In genomic region chr11:15093432-15093831, GRCh38 we compare ENCODE assay signal across 17 cellular contexts. TPM values are rescaled to one million over a fixed set of nuclear protein-coding genes. Genes with fewer than 3 reads are reported as not detected.
A peak's percentile ranks its signal among the peaks of the same experiment; 100 is the strongest.
DNase-seq lines count a peak whose midpoint lies in the region; ATAC-seq and TF ChIP-seq lines count a peak whose summit lies in the region.
"Had no signal": no experiment of that assay in that cellular context is flagged by ENCODE, and none has a peak within 500 bp of the region (broad histone marks: within the 10 kb centered on the region; RNA-seq: fewer than 3 reads in every experiment).

No MANE protein-coding gene starts in this region.

- no peaks in the 10 kb centered on the region for H3K36me3 ChIP-seq in GM23338 (ENCODE audit: insufficient read depth)
- H3K36me3 ChIP-seq: HAP-1 had no signal

- no peak overlapping the region for H3K27ac ChIP-seq in GM23338 (ENCODE audit: low read depth)
- H3K27ac ChIP-seq: coronary artery, KMS-11 had no signal

- H2AFZ ChIP-seq in GM23338 = no peak overlapping the region

- H3K27me3 Mint-ChIP-seq in GM23338 (ENCODE audit: insufficient read depth, low read depth, poor library complexity) = peaks cover 2% of the 10 kb centered on the region

- no peak for TF ChIP-seq CTCF in GM23338 (conservative IDR thresholded peaks at IDR 0.05; ENCODE audit: low read depth in 2 of 2)

- H3K9me3 Mint-ChIP-seq in GM23338 = no peaks in the 10 kb centered on the region
- H3K9me3 Mint-ChIP-seq: activated T-cell treated with anti-CD3 and anti-CD28 coated beads, Interleukin-2, amount 50 U/mL, for 72 hours had no signal

- no peak overlapping the region for H3K4me2 ChIP-seq in GM23338
- H3K4me2 ChIP-seq: KMS-11 had no signal

- H3K4me1 ChIP-seq in GM23338 (ENCODE audit: insufficient read depth) = no peaks in the 10 kb centered on the region
- H3K4me1 ChIP-seq: HAP-1 had no signal

- H3K27ac Mint-ChIP-seq in GM23338 = no peak overlapping the region
- H3K27ac Mint-ChIP-seq: activated T-cell treated with anti-CD3 and anti-CD28 coated beads, Interleukin-2, amount 50 U/mL, for 72 hours had no signal

- H3K4me1 Mint-ChIP-seq in GM23338 = no peaks in the 10 kb centered on the region; the same call in 2 of the 3 replicates

- 0 out of 3 replicates have a peak, but pooled peaks cover 2% of the 10 kb centered on the region for H3K36me3 Mint-ChIP-seq in GM23338 (ENCODE audit: low read depth)

- H3K4me3 ChIP-seq in GM23338 = no peak overlapping the region
- H3K4me3 ChIP-seq: coronary artery, HAP-1 had no signal

- no peaks in the 10 kb centered on the region for H4K20me1 ChIP-seq in GM23338 (replicated peaks; ENCODE audit: insufficient read depth)

- H3K9me2 ChIP-seq in GM23338 (ENCODE audit: insufficient read depth) = peaks cover 16% of the 10 kb centered on the region

- ATAC-seq in GM18909 (IDR thresholded peaks at IDR 0.05; ENCODE audit: poor library complexity, unreplicated experiment) (peak; percentile 68), HG02642 (IDR thresholded peaks at IDR 0.05; ENCODE audit: poor library complexity, unreplicated experiment) (peak; percentile 78), HG03521 (IDR thresholded peaks at IDR 0.05; ENCODE audit: unreplicated experiment) (peak; percentile 64), HG03571 (IDR thresholded peaks at IDR 0.05; ENCODE audit: unreplicated experiment) (no peak), GM23338 (no peak)

- H3K79me2 ChIP-seq in GM23338 (replicated peaks; ENCODE audit: insufficient read depth) = no peaks in the 10 kb centered on the region

- H3K4me3 Mint-ChIP-seq in GM23338 = no peak overlapping the region
- H3K4me3 Mint-ChIP-seq: activated T-cell treated with anti-CD3 and anti-CD28 coated beads, Interleukin-2, amount 50 U/mL, for 72 hours had no signal

- DNase-seq in CD1c-positive myeloid dendritic cell (ENCODE audit: extremely low spot score) (peak; percentile 20), anterior cingulate cortex (lab: John Stamatoyannopoulos, UW) (no peak), GM23338 (ENCODE audit: low spot score) (no peak), NCI-H1105 treated with DMSO at 0.1 percent for 48 hours (lab: John Stamatoyannopoulos, UW) (no peak)
- DNase-seq: activated T-cell treated with anti-CD3 and anti-CD28 coated beads, Interleukin-2, amount 50 U/mL, for 72 hours; amniotic stem cell; kidney; NCI-H2029; NCI-H748 treated with DMSO at 0.1 percent for 48 hours; T1000 had no signal

- no peaks in the 10 kb centered on the region for H3K27me3 ChIP-seq in GM23338 (ENCODE audit: insufficient read depth)

- no peaks in the 10 kb centered on the region for H3F3A ChIP-seq in GM23338 (replicated peaks; ENCODE audit: low read depth)

TF ChIP-seq in GM23338, 12 proteins besides CTCF, POLR2A, EP300 and RAD21:
- TF ChIP-seq JUNB (IDR thresholded peaks at IDR 0.05; ENCODE audit: unreplicated experiment) (no peak), NANOG (IDR thresholded peaks at IDR 0.05; ENCODE audit: borderline replicate concordance) (no peak), EZH2phosphoT487 (IDR thresholded peaks at IDR 0.05; ENCODE audit: unreplicated experiment) (no peak)

RNA-seq across cellular contexts. Expression of gene CALCB, which starts 20.0 kb away (rescaled TPM):
- 7.4 and 7.9 TPM in 2 replicates for total RNA-seq in GM23338 (2014; rRNA removed; shearing (Covaris generic))
- 9.2 and 9.5 TPM in 2 replicates for polyA plus RNA-seq in GM23338 (2016; fragmentation: Nextera tagmentation; extraction: Ambion mirVana)

RNA-seq across cellular contexts. Expression of gene INSC, which starts 21.3 kb away (rescaled TPM):
- total RNA-seq in GM23338 (2014; rRNA removed; shearing (Covaris generic)) = 0.19 and 1.5 TPM in 2 replicates
- polyA plus RNA-seq in GM23338 (2016; fragmentation: Nextera tagmentation; extraction: Ambion mirVana) = 0.97 and 1.1 TPM in 2 replicates

Comparison
In these comparisons a context has a peak if more than half of its experiments do, and no peak if none do; other contexts are left out.
1. ATAC-seq: peak in GM18909 (single experiment), HG02642 (single experiment) and HG03521 (single experiment); none in HG03571 (single experiment) and GM23338 (single experiment).